Comparison of ENCODE assay signal across 8 cellular contexts in genomic region chr12:43776498-43776897, GRCh38. TPM values are rescaled to one million over a fixed set of nuclear protein-coding genes. Genes with fewer than 3 reads are reported as not detected.
DNase-seq lines count a peak whose midpoint lies in the region; ATAC-seq, FAIRE-seq and TF ChIP-seq lines count a peak whose summit lies in the region.

No MANE protein-coding gene starts in this region.

- no peaks in the 10 kb centered on the region for H3K79me2 ChIP-seq in astrocyte (ENCODE audit: insufficient read depth, low read length)

- no peak for TF ChIP-seq POLR2A in breast epithelium (IDR thresholded peaks at IDR 0.05)
- TF ChIP-seq POLR2A in vagina (IDR thresholded peaks at IDR 0.05): no peak

- H3K4me3 ChIP-seq in breast epithelium (no peak overlapping the region), astrocyte (ENCODE audit: insufficient read depth, low read depth, low read length) (no peak overlapping the region), vagina (no peak overlapping the region)

- intact Hi-C loops in MCF 10A (cut with micrococcal nuclease) (loop anchor here (1.0 kb wide), 1 partner anchor 106 kb away; no protein-coding TSS in a partner anchor), breast epithelium (cut with DNase I; ENCODE audit: low total_unique reads) (no loop called here), vagina (cut with DNase I) (no loop called here)

- no peak overlapping the region for H2AFZ ChIP-seq in astrocyte (ENCODE audit: low read depth, low read length)

- H3K27ac Mint-ChIP-seq in MCF 10A (ENCODE audit: low read depth, unreplicated experiment): no peak overlapping the region
- no peak overlapping the region for H3K27ac Mint-ChIP-seq in astrocyte (ENCODE audit: unreplicated experiment)

- no peak for FAIRE-seq in astrocyte (lab: Jason Lieb, UNC)

- H3K27me3 Mint-ChIP-seq in MCF 10A (ENCODE audit: insufficient read depth, unreplicated experiment) (no peaks in the 10 kb centered on the region), astrocyte (ENCODE audit: low read depth, unreplicated experiment) (no peaks in the 10 kb centered on the region)

- H3K27me3 ChIP-seq in breast epithelium: no peaks in the 10 kb centered on the region
- H3K27me3 ChIP-seq in astrocyte (ENCODE audit: insufficient read depth, low read length): no peaks in the 10 kb centered on the region
- H3K27me3 ChIP-seq in vagina: no peaks in the 10 kb centered on the region

- H3K4me1 ChIP-seq in breast epithelium: no peaks in the 10 kb centered on the region
- H3K4me1 ChIP-seq in astrocyte (ENCODE audit: insufficient read depth, low read length): no peaks in the 10 kb centered on the region
- no peaks in the 10 kb centered on the region for H3K4me1 ChIP-seq in vagina

- DNase-seq in MCF 10A (ENCODE audit: unreplicated experiment) (peak; percentile 28), breast epithelium (ENCODE audit: low spot score in 2 of 2) (no peak), astrocyte (ENCODE audit: low read depth) (no peak), myocyte (ENCODE audit: low read depth) (peak; percentile 11), vagina (ENCODE audit: extremely low spot score in 2 of 2) (no peak), NCI-H510A (lab: John Stamatoyannopoulos, UW) (no peak)

- H3K36me3 ChIP-seq in breast epithelium (no peaks in the 10 kb centered on the region), astrocyte (ENCODE audit: insufficient read depth, low read length) (peaks cover 26% of the 10 kb centered on the region), vagina (peaks cover 0 to 57% of the 10 kb centered on the region in 2 donors)

- H3K9me3 ChIP-seq in breast epithelium: no peaks in the 10 kb centered on the region
- no peaks in the 10 kb centered on the region for H3K9me3 ChIP-seq in astrocyte (ENCODE audit: insufficient read depth, low read depth, low read length)
- H3K9me3 ChIP-seq in vagina: no peaks in the 10 kb centered on the region

- no peak overlapping the region for H3K27ac ChIP-seq in breast epithelium
- H3K27ac ChIP-seq in astrocyte (ENCODE audit: low read depth, low read length): no peak overlapping the region
- no peak overlapping the region for H3K27ac ChIP-seq in vagina

- no TSS peak for BruUV-seq in MCF 10A (replicated peaks; lab: Mats Ljungman, UMichigan)

- no peak overlapping the region for H3K4me2 ChIP-seq in astrocyte (ENCODE audit: low read length)

- H3K9me3 Mint-ChIP-seq in MCF 10A (ENCODE audit: unreplicated experiment) (no peaks in the 10 kb centered on the region), astrocyte (ENCODE audit: unreplicated experiment) (no peaks in the 10 kb centered on the region)

- H3K36me3 Mint-ChIP-seq in MCF 10A (ENCODE audit: insufficient read depth, unreplicated experiment) (peaks cover 25% of the 10 kb centered on the region), astrocyte (ENCODE audit: low read depth, unreplicated experiment) (no peaks in the 10 kb centered on the region)

- H4K20me1 ChIP-seq in astrocyte (ENCODE audit: insufficient read depth, low read length): no peaks in the 10 kb centered on the region

- ATAC-seq in HG02852 (IDR thresholded peaks at IDR 0.05; ENCODE audit: unreplicated experiment): no peak

- POLR2A ChIA-PET in MCF 10A (lab: Yijun Ruan, JAX): interaction anchor here (0.9 to 2.1 kb wide), 4 partner anchors 17 to 106 kb away, joined by 3 to 6 read pairs (median 5); partner anchors contain the start of genes IRAK4, PUS7L and TWF1

- H3K4me3 Mint-ChIP-seq in MCF 10A (ENCODE audit: unreplicated experiment) (no peak overlapping the region), astrocyte (ENCODE audit: unreplicated experiment) (no peak overlapping the region)

- TF ChIP-seq CTCF in MCF 10A (IDR thresholded peaks at IDR 0.05; ENCODE audit: unreplicated experiment) (peak; percentile 18), breast epithelium (IDR thresholded peaks at IDR 0.05) (no peak), LNCAP (IDR thresholded peaks at IDR 0.05) (peak; percentile 80), astrocyte (IDR thresholded peaks at IDR 0.05; ENCODE audit: insufficient read depth, low read depth, low read length) (peak; percentile 41), vagina (IDR thresholded peaks at IDR 0.05) (no peak)

- H3K9ac ChIP-seq in astrocyte (ENCODE audit: low read length): no peak overlapping the region

- H3K4me1 Mint-ChIP-seq in MCF 10A (ENCODE audit: insufficient read depth, unreplicated experiment) (no peaks in the 10 kb centered on the region), astrocyte (ENCODE audit: low read depth, unreplicated experiment) (no peaks in the 10 kb centered on the region)

- CTCF ChIA-PET in MCF 10A (lab: Yijun Ruan, JAX): interaction anchor here (0.6 to 4.9 kb wide), 7 partner anchors 8 to 331 kb away, joined by 3 to 46 read pairs (median 5); partner anchors contain the start of gene TWF1

RNA-seq across cellular contexts. Expression of gene IRAK4, which starts 17.7 kb away (rescaled TPM):
- 10.1 and 12.2 TPM in 2 replicates for total RNA-seq in MCF 10A (2022)
- total RNA-seq in breast epithelium: 10 to 100 TPM; 37.4 to 46.4 (median 38.7) TPM
- 8.3 and 9.9 TPM in 2 replicates for total RNA-seq in astrocyte
- total RNA-seq in myocyte: 12.6 and 21.1 TPM in 2 replicates
- polyA plus RNA-seq in myocyte (2012): 5.8 TPM
- 16.9 TPM for total RNA-seq in vagina

RNA-seq across cellular contexts. Expression of gene PUS7L, which starts 17.9 kb away (rescaled TPM):
- total RNA-seq in MCF 10A (2022): 15.9 and 26.5 TPM in 2 replicates
- 10 to 100 TPM in 1 of 3 donors, 1 to 10 TPM in 2; 7.8 to 13.6 (median 9.2) TPM for total RNA-seq in breast epithelium
- 8.9 and 11.4 TPM in 2 replicates for total RNA-seq in astrocyte
- 15.2 and 25.2 TPM in 2 replicates for total RNA-seq in myocyte
- 2.7 TPM for polyA plus RNA-seq in myocyte (2012)
- 13.0 TPM for total RNA-seq in vagina

RNA-seq across cellular contexts. Expression of gene TWF1, which starts 29.6 kb away (rescaled TPM):
- 104 and 105 TPM in 2 replicates for total RNA-seq in MCF 10A (2022)
- 100 to 1,000 TPM in 1 of 3 donors, 10 to 100 TPM in 2; 73.6 to 102 (median 92.1) TPM for total RNA-seq in breast epithelium
- 98.8 and 105 TPM in 2 replicates for total RNA-seq in astrocyte
- 53.3 and 55.5 TPM in 2 replicates for total RNA-seq in myocyte
- polyA plus RNA-seq in myocyte (2012): 21.4 TPM
- 71.0 TPM for total RNA-seq in vagina

RNA-seq across cellular contexts. Expression of gene TMEM117, which starts 59.4 kb away (rescaled TPM):
- total RNA-seq in MCF 10A (2022): 3.2 and 4.3 TPM in 2 replicates
- total RNA-seq in breast epithelium: 10 to 100 TPM in 1 of 3 donors, 1 to 10 TPM in 2; 6.1 to 17.1 (median 7.2) TPM
- 10.6 and 13.1 TPM in 2 replicates for total RNA-seq in astrocyte
- 23.4 and 25.6 TPM in 2 replicates for total RNA-seq in myocyte
- polyA plus RNA-seq in myocyte (2012): 9.6 TPM
- total RNA-seq in vagina: 22.1 TPM

Comparison
In these comparisons a context has a peak if more than half of its experiments do, and no peak if none do; other contexts are left out.
1. DNase-seq: peak in MCF 10A (single experiment) and myocyte (single experiment); none in breast epithelium (0 of 2), astrocyte (single experiment), vagina (0 of 2) and NCI-H510A (single experiment).
2. CTCF ChIP-seq: peak in MCF 10A (single experiment), LNCAP (single experiment) and astrocyte (single experiment); none in breast epithelium (0 of 3) and vagina (0 of 3).